Comparison of ENCODE assay signal across 1 cellular context in the genomic region with DNA sequence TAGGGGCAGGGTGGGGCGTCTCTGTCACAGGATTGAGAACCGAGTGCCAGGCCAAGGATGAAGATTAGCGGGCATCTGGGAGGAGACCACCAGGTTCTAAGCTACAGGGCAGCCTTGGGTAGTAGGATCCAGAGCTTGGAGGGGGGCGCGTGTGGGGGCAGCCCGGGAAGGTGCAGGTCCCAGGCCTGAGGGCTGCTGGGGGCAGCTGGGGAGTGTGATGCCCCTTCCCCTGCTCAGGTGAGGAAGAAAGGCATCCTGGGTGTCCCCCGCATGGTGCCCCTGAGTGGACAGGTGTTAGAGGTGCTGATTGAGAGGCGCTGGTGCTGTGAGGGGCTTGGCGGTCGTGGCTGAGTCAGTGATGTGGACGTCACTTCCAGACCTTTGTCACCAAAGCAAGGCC.
TF ChIP-seq lines count a peak whose summit lies in the region.

No MANE protein-coding gene starts in this region.

TF ChIP-seq in H1, 55 proteins besides CTCF, POLR2A, EP300 and RAD21 (continued from another document):
- TF ChIP-seq, protein P1, sequence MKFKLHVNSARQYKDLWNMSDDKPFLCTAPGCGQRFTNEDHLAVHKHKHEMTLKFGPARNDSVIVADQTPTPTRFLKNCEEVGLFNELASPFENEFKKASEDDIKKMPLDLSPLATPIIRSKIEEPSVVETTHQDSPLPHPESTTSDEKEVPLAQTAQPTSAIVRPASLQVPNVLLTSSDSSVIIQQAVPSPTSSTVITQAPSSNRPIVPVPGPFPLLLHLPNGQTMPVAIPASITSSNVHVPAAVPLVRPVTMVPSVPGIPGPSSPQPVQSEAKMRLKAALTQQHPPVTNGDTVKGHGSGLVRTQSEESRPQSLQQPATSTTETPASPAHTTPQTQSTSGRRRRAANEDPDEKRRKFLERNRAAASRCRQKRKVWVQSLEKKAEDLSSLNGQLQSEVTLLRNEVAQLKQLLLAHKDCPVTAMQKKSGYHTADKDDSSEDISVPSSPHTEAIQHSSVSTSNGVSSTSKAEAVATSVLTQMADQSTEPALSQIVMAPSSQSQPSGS (IDR thresholded peaks at IDR 0.05; ENCODE audit: low read length), result no peak
- no peak for TF ChIP-seq BCL11A (IDR thresholded peaks at IDR 0.05; ENCODE audit: low read depth in 2 of 2, low read length in 2 of 2)
- TF ChIP-seq SP2 (IDR thresholded peaks at IDR 0.05; ENCODE audit: low read length), result no peak
- TF ChIP-seq TCF12 (IDR thresholded peaks at IDR 0.05; ENCODE audit: low read depth, low read length), result no peak
- TF ChIP-seq TEAD4 (IDR thresholded peaks at IDR 0.05; ENCODE audit: low read depth, low read length), result no peak
- TF ChIP-seq CEBPB (IDR thresholded peaks at IDR 0.05; ENCODE audit: low read depth, low read length), result no peak
- TF ChIP-seq E2F6 (IDR thresholded peaks at IDR 0.05), result no peak
- TF ChIP-seq, protein P2, sequence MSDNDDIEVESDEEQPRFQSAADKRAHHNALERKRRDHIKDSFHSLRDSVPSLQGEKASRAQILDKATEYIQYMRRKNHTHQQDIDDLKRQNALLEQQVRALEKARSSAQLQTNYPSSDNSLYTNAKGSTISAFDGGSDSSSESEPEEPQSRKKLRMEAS (IDR thresholded peaks at IDR 0.05), result no peak
TF ChIP-seq in H1: peak in this region for 0.
